2 cellular contexts compared by ENCODE assay signal in the genomic region with DNA sequence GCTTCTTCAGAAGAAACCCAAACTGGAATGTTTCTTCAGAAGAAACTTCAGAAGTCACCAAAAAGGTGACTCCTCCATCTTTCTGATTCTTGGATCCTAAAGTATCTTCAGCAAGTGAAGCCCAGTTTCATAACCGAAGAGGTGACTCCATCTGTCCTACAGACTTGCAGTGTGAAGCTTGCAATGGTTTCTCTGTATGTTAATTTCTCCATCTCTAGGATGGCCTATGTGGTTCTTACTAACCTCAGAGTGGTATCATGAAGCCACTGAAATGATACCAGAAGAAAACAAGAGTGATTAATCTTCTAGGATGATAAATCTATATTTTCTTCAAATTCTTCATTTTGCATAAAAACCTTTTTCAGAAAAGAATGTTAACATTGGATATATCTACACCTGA.
TF ChIP-seq lines count a peak whose summit lies in the region.

No MANE protein-coding gene starts in this region.

TF ChIP-seq in liver, 16 proteins besides CTCF, POLR2A, EP300 and RAD21:
- TF ChIP-seq HNF4A (conservative IDR thresholded peaks at IDR 0.05) (no peak), ZBTB33 (IDR thresholded peaks at IDR 0.05) (no peak), RXRA (IDR thresholded peaks at IDR 0.05) (no peak), SP1 (IDR thresholded peaks at IDR 0.05) (no peak), TAF1 (conservative IDR thresholded peaks at IDR 0.05) (no peak), FOXA2 (IDR thresholded peaks at IDR 0.05) (no peak), FOXA1 (IDR thresholded peaks at IDR 0.05) (no peak), JUND (IDR thresholded peaks at IDR 0.05) (no peak), YY1 (IDR thresholded peaks at IDR 0.05) (no peak), NR2F2 (IDR thresholded peaks at IDR 0.05) (no peak), GABPA (IDR thresholded peaks at IDR 0.05 in 1 of 2, conservative IDR thresholded peaks at IDR 0.05 in 1 of 2) (no peak), EGR1 (IDR thresholded peaks at IDR 0.05; ENCODE audit: low read depth in 2 of 2) (no peak), HNF4G (IDR thresholded peaks at IDR 0.05) (no peak)
- TF ChIP-seq, protein P1, sequence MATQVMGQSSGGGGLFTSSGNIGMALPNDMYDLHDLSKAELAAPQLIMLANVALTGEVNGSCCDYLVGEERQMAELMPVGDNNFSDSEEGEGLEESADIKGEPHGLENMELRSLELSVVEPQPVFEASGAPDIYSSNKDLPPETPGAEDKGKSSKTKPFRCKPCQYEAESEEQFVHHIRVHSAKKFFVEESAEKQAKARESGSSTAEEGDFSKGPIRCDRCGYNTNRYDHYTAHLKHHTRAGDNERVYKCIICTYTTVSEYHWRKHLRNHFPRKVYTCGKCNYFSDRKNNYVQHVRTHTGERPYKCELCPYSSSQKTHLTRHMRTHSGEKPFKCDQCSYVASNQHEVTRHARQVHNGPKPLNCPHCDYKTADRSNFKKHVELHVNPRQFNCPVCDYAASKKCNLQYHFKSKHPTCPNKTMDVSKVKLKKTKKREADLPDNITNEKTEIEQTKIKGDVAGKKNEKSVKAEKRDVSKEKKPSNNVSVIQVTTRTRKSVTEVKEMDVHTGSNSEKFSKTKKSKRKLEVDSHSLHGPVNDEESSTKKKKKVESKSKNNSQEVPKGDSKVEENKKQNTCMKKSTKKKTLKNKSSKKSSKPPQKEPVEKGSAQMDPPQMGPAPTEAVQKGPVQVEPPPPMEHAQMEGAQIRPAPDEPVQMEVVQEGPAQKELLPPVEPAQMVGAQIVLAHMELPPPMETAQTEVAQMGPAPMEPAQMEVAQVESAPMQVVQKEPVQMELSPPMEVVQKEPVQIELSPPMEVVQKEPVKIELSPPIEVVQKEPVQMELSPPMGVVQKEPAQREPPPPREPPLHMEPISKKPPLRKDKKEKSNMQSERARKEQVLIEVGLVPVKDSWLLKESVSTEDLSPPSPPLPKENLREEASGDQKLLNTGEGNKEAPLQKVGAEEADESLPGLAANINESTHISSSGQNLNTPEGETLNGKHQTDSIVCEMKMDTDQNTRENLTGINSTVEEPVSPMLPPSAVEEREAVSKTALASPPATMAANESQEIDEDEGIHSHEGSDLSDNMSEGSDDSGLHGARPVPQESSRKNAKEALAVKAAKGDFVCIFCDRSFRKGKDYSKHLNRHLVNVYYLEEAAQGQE (IDR thresholded peaks at IDR 0.05): no peak
- TF ChIP-seq, protein P2, sequence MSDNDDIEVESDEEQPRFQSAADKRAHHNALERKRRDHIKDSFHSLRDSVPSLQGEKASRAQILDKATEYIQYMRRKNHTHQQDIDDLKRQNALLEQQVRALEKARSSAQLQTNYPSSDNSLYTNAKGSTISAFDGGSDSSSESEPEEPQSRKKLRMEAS (IDR thresholded peaks at IDR 0.05): no peak
- TF ChIP-seq, protein P3, sequence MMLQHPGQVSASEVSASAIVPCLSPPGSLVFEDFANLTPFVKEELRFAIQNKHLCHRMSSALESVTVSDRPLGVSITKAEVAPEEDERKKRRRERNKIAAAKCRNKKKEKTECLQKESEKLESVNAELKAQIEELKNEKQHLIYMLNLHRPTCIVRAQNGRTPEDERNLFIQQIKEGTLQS (IDR thresholded peaks at IDR 0.05): no peak

TF ChIP-seq in HepG2, 621 proteins besides CTCF, POLR2A, EP300 and RAD21:
- TF ChIP-seq GFI1 (CRISPR knock-in tag; IDR thresholded peaks at IDR 0.05; ENCODE audit: borderline replicate concordance): no peak
- TF ChIP-seq, protein P4, sequence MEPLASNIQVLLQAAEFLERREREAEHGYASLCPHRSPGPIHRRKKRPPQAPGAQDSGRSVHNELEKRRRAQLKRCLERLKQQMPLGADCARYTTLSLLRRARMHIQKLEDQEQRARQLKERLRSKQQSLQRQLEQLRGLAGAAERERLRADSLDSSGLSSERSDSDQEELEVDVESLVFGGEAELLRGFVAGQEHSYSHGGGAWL (CRISPR knock-in tag; IDR thresholded peaks at IDR 0.05): no peak
- no peak for TF ChIP-seq POGZ (CRISPR knock-in tag; IDR thresholded peaks at IDR 0.05)
- no peak for TF ChIP-seq BRCA1 (CRISPR knock-in tag; IDR thresholded peaks at IDR 0.05)
- TF ChIP-seq SP1 (IDR thresholded peaks at IDR 0.05): no peak
- TF ChIP-seq SP1 (CRISPR knock-in tag; IDR thresholded peaks at IDR 0.05): no peak
- no peak for TF ChIP-seq ZNF644 (CRISPR knock-in tag; IDR thresholded peaks at IDR 0.05; ENCODE audit: low read depth)
- no peak for TF ChIP-seq RFX3 (CRISPR knock-in tag; IDR thresholded peaks at IDR 0.05)
- no peak for TF ChIP-seq SMARCC2 (IDR thresholded peaks at IDR 0.05)
- TF ChIP-seq ZNF839 (CRISPR knock-in tag; IDR thresholded peaks at IDR 0.05; ENCODE audit: borderline replicate concordance): no peak
- TF ChIP-seq ZBTB42 (CRISPR knock-in tag; IDR thresholded peaks at IDR 0.05): no peak
- no peak for TF ChIP-seq HBP1 (CRISPR knock-in tag; IDR thresholded peaks at IDR 0.05; ENCODE audit: low read depth)
- no peak for TF ChIP-seq ZNF672 (CRISPR knock-in tag; IDR thresholded peaks at IDR 0.05)
- TF ChIP-seq HDAC2 (CRISPR knock-in tag; IDR thresholded peaks at IDR 0.05): no peak
